In the genomic region with DNA sequence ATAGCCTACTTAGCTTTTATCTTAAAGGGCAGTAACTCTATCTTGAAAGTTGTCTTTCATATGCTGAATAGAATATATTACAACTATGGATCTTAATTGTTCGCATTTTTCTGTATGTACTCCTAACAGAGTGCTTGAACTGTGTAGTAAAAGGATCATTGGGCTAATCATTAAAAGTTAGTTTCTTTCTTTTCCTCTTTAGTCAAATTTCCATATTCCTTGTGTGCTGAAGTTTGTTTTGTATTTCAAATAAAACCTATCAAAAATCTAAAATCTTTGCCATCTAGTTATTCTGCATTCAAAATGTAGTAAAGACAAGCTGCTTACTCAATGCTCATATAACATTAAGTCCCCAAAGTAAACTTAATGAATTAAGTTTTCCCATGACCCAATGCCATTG, we compare ENCODE assay signal across 11 cellular contexts.
"Had no signal": no experiment of that assay in that cellular context is flagged by ENCODE, and none has a peak within 500 bp of the region (broad histone marks: within the 10 kb centered on the region; RNA-seq: fewer than 3 reads in every experiment).

No MANE protein-coding gene starts in this region.

- H3K4me3 Mint-ChIP-seq: GM23338, H9, HFFc6 had no signal

- FAIRE-seq: H1, H54 had no signal

- H3K4me2 ChIP-seq: GM23338 had no signal

- H3K9me3 ChIP-seq: HAP-1 had no signal

- H3K9me3 Mint-ChIP-seq: GM23338, HFFc6 had no signal

- ATAC-seq: GM23338, HCT116 had no signal

- DNase-seq: GM23248, GOT3, H7, H9, HCEC 1CT, HFFc6 had no signal

- H3K27ac ChIP-seq: GM23248 had no signal

- H3K4me3 ChIP-seq: GM23248, GM23338, HAP-1 had no signal

- H3K27ac Mint-ChIP-seq: GM23338, HFFc6 had no signal
